ENCODE assay signal across 23 cellular contexts in the genomic region with DNA sequence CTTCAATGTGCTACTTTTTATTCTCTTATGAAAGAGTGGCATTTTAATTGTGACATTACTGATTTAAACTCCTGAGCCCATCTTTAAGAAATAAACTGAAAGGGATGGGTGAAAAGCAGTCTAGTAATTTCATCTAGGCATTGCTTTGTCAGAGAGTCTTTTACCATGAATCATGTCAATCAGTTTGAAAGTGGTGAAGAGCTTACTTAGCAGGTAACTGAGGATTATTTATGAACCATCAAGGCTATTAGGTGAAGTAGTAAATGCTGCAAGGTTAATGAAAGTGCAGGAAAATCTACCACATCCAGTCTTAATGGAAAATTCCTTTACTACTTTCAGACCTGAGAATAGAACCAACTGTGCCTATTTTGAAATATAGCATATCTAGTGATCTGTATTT.
"Had no signal": no experiment of that assay in that cellular context is flagged by ENCODE, and none has a peak within 500 bp of the region (broad histone marks: within the 10 kb centered on the region; RNA-seq: fewer than 3 reads in every experiment).

No MANE protein-coding gene starts in this region.

- H3K4me3 ChIP-seq: left lung, lung, pancreas, prostate gland, skin epidermis, spleen, suprapubic skin, thoracic aorta, tibial artery, upper lobe of right lung had no signal

- H3K27me3 ChIP-seq: left lung, pancreas, spleen, suprapubic skin, tibial artery, upper lobe of right lung had no signal

- H3K4me1 ChIP-seq: left lung, pancreas, prostate gland, spleen, suprapubic skin, tibial artery, upper lobe of right lung had no signal

- ATAC-seq: left cardiac atrium, left lung, natural killer cell, pancreas, right cardiac atrium, sciatic nerve had no signal

- H3K9me3 ChIP-seq: pancreas, prostate gland, suprapubic skin, thoracic aorta, upper lobe of right lung had no signal

- DNase-seq: hippocampal formation; kidney glomerular epithelial cell; left cardiac atrium; mesendoderm; naive B cell; natural killer cell; nephron progenitor cell; retina; spleen; stimulated activated CD4-positive, alpha-beta T cell treated with anti-CD3 and anti-CD28 coated beads, Interleukin-4, amount 100 ng/mL, for 24 hours; stimulated activated naive CD4-positive, alpha-beta T cell; tibial artery; trophoblast cell; upper lobe of right lung had no signal

- H3K27ac ChIP-seq: left lung, pancreas, prostate gland, skin epidermis, spleen, suprapubic skin, thoracic aorta, tibial artery, upper lobe of right lung had no signal

- H3K36me3 ChIP-seq: left lung, pancreas, prostate gland, spleen, suprapubic skin, thoracic aorta, tibial artery, upper lobe of right lung had no signal
